22 cellular contexts compared by ENCODE assay signal in genomic region chr6:73731285-73731684, GRCh38. TPM values are rescaled to one million over a fixed set of nuclear protein-coding genes. Genes with fewer than 3 reads are reported as not detected.
"Had no signal": no experiment of that assay in that cellular context is flagged by ENCODE, and none has a peak within 500 bp of the region (broad histone marks: within the 10 kb centered on the region; RNA-seq: fewer than 3 reads in every experiment).

No MANE protein-coding gene starts in this region.

- H3K4me3 ChIP-seq: colonic mucosa, esophagus muscularis mucosa, gastrocnemius medialis, heart right ventricle, left lung, lower lobe of right lung, mucosa of descending colon had no signal

- H3K36me3 Mint-ChIP-seq: mesothelial cell of epicardium; naive B cell; naive thymus-derived CD8-positive, alpha-beta T cell had no signal

- H3K27ac ChIP-seq: colonic mucosa, esophagus muscularis mucosa, gastrocnemius medialis, heart right ventricle, left lung, lower lobe of right lung had no signal

- H3K9me3 ChIP-seq: colonic mucosa, esophagus muscularis mucosa, gastrocnemius medialis, heart right ventricle, left lung, lower lobe of right lung, mucosa of descending colon had no signal

- H3K36me3 ChIP-seq: colonic mucosa, gastrocnemius medialis, left lung, lower lobe of right lung had no signal

- ATAC-seq: effector memory CD8-positive, alpha-beta T cell; gastrocnemius medialis; heart right ventricle; left cardiac atrium; left lung; left ventricle myocardium superior; lower lobe of right lung; mucosa of descending colon; naive thymus-derived CD8-positive, alpha-beta T cell had no signal

- H3K4me1 ChIP-seq: colonic mucosa, gastrocnemius medialis, heart right ventricle, lower lobe of right lung had no signal

- DNase-seq: colonic mucosa; cortex of kidney; effector CD8-positive, alpha-beta T cell; effector memory CD8-positive, alpha-beta T cell; endodermal cell; foreskin melanocyte; gastrocnemius medialis; glutamatergic neuron; head of caudate nucleus; heart right ventricle; hippocampal formation; left cardiac atrium; left ventricle myocardium superior; lower lobe of right lung; mesenchymal stem cell; mucosa of descending colon; naive B cell; naive thymus-derived CD8-positive, alpha-beta T cell had no signal

- H3K27me3 ChIP-seq: colonic mucosa, esophagus muscularis mucosa, gastrocnemius medialis, heart right ventricle, left lung had no signal

- H3K9me3 Mint-ChIP-seq: dendritic cell treated with granulocyte-macrophage colony-stimulating factor and Interleukin-4, amounts not matched to agents 40 ng/mL and 50 ng/mL, for 4 days; effector memory CD8-positive, alpha-beta T cell; endodermal cell; mesothelial cell of epicardium; naive B cell; naive thymus-derived CD8-positive, alpha-beta T cell had no signal

- H3K4me3 Mint-ChIP-seq: dendritic cell treated with granulocyte-macrophage colony-stimulating factor and Interleukin-4, amounts not matched to agents 40 ng/mL and 50 ng/mL, for 4 days; effector memory CD8-positive, alpha-beta T cell; endodermal cell; mesothelial cell of epicardium; naive B cell; naive thymus-derived CD8-positive, alpha-beta T cell had no signal

- H3K27ac Mint-ChIP-seq: dendritic cell treated with granulocyte-macrophage colony-stimulating factor and Interleukin-4, amounts not matched to agents 40 ng/mL and 50 ng/mL, for 4 days; effector memory CD8-positive, alpha-beta T cell; endodermal cell had no signal

- H3K27me3 Mint-ChIP-seq: dendritic cell treated with granulocyte-macrophage colony-stimulating factor and Interleukin-4, amounts not matched to agents 40 ng/mL and 50 ng/mL, for 4 days; effector memory CD8-positive, alpha-beta T cell; naive B cell; naive thymus-derived CD8-positive, alpha-beta T cell had no signal

- H3K4me1 Mint-ChIP-seq: naive B cell had no signal

RNA-seq across cellular contexts. Expression of gene CD109, which starts 35.3 kb away (rescaled TPM):
- polyA plus RNA-seq: naive thymus-derived CD8-positive, alpha-beta T cell had no signal
